Comparison of ENCODE assay signal across 9 cellular contexts in the genomic region with DNA sequence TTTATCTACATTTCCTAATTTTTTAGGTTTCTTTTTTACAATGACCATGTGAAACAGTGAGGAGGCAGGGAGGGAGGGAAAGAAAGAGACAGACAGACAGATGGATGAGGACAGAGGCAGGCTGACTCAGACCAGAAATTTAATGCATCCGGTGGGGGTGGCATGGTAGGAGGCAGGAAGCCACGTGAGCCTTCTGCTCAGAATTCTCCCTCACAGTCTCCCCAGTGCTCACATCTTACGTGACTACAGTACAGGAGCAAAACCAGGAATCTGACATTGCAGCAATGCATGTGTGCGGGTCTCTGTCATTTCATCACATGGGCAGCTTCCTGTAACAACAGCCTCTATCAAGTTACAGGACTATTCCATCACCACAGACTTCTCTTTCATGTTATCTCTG. TPM values are rescaled to one million over a fixed set of nuclear protein-coding genes. Genes with fewer than 3 reads are reported as not detected.
DNase-seq lines count a peak whose midpoint lies in the region; ATAC-seq, FAIRE-seq and TF ChIP-seq lines count a peak whose summit lies in the region.
"Not testable (repeated sequence)": the region's sequence is repeated elsewhere in the genome, so short reads cannot be mapped to it uniquely, and the experiment has no call there.
"Had no signal": no experiment of that assay in that cellular context is flagged by ENCODE, and none has a peak within 500 bp of the region (broad histone marks: within the 10 kb centered on the region; RNA-seq: fewer than 3 reads in every experiment).

No MANE protein-coding gene starts in this region.

- not testable (repeated sequence) for H3K79me2 ChIP-seq in PC-3 (ENCODE audit: low read length); K562 (ENCODE audit: control insufficient read depth, insufficient read depth, low read length)

- intact Hi-C loops in PC-3 (cut with micrococcal nuclease); K562 (cut with micrococcal nuclease): not testable (repeated sequence)

- not testable (repeated sequence) for H3K27me3 ChIP-seq in PC-3 (ENCODE audit: low read length); K562 (ENCODE audit: control insufficient read depth in 2 of 2, insufficient read depth in 2 of 2, low read length in 2 of 2)

- not testable (repeated sequence) for H3K9ac ChIP-seq in PC-3 (ENCODE audit: low read length); K562 (ENCODE audit: insufficient read depth in 1 of 2, low read depth in 2 of 2, low read length in 2 of 2)

- CTCF ChIA-PET in PC-3 (lab: Charles Lee); K562 (lab: Yijun Ruan, JAX; ENCODE audit: low intra/inter-chr PET ratio): not testable (repeated sequence)

- POLR2A ChIA-PET in PC-3 (lab: Charles Lee; ENCODE audit: unreplicated experiment); K562 (lab: Yijun Ruan, JAX): not testable (repeated sequence)

- not testable (repeated sequence) for H3K27ac ChIP-seq in PC-3 (ENCODE audit: low read length); K562 (ENCODE audit: extremely low read depth, low read depth, low read length)

- not testable (repeated sequence) for H3F3A ChIP-seq in PC-3 (ENCODE audit: low read length, unreplicated experiment)

- BruUV-seq in PC-3 (replicated peaks; lab: Mats Ljungman, UMichigan); K562 (replicated peaks; lab: Mats Ljungman, UMichigan): not testable (repeated sequence)

- not testable (repeated sequence) for H4K20me1 ChIP-seq in PC-3 (ENCODE audit: low read length); K562 (replicated peaks; ENCODE audit: control insufficient read depth, insufficient read depth, low read length)

- no CpG with 5 or more reads among the region's 4 CpGs for WGBS in K562 (ENCODE audit: insufficient coverage, low coverage, missing lambda C conversion rate)

- not testable (repeated sequence) for H3K9me1 ChIP-seq in K562 (ENCODE audit: control insufficient read depth, insufficient read depth, low read length)

- TF ChIP-seq RAD21 in K562 (CRISPR knock-in tag; conservative IDR thresholded peaks at IDR 0.05 in 1 of 2, IDR thresholded peaks at IDR 0.05 in 1 of 2), result not testable (repeated sequence)

- not testable (repeated sequence) for TF ChIP-seq EP300 in K562 (IDR thresholded peaks at IDR 0.05; ENCODE audit: low read length)

- peak; percentile 96 for ATAC-seq in GM18505 (IDR thresholded peaks at IDR 0.05; ENCODE audit: unreplicated experiment)
- ATAC-seq in GM19351 (IDR thresholded peaks at IDR 0.05; ENCODE audit: unreplicated experiment), result peak; percentile 98
- ATAC-seq in GM21576 (IDR thresholded peaks at IDR 0.05; ENCODE audit: unreplicated experiment), result peak; percentile 96
- peak; percentile 99 for ATAC-seq in HG02870 (IDR thresholded peaks at IDR 0.05; ENCODE audit: unreplicated experiment)
- ATAC-seq in HG03175 (IDR thresholded peaks at IDR 0.05; ENCODE audit: unreplicated experiment), result peak; percentile 97
- peak; percentile 96 for ATAC-seq in PC-3
- peak; percentile 71 for ATAC-seq in K562
- ATAC-seq in stimulated activated naive CD8-positive, alpha-beta T cell treated with anti-CD3 and anti-CD28 coated beads, Interleukin-15, Interleukin-2, amounts not matched to agents 100 U/mL and 50 U/mL, for 24 hours, result peak; percentile 96

- not testable (repeated sequence) for DNase-seq in PC-3; K562 (ENCODE audit: extremely low read depth in 1 of 4, low spot score in 3 of 4); stimulated activated naive CD8-positive, alpha-beta T cell treated with anti-CD3 and anti-CD28 coated beads, Interleukin-15, Interleukin-2, amounts not matched to agents 100 U/mL and 50 U/mL, for 24 hours

- H3K36me3 ChIP-seq in PC-3 (ENCODE audit: low read depth, low read length); K562 (ENCODE audit: control insufficient read depth, insufficient read depth, low read length): not testable (repeated sequence)

- not testable (repeated sequence) for FAIRE-seq in K562 (lab: Jason Lieb, UNC)

- in situ Hi-C loops in K562 (cut with MboI), result not testable (repeated sequence)

- not testable (repeated sequence) for H2AFZ ChIP-seq in PC-3 (ENCODE audit: low read length); K562 (ENCODE audit: low read depth, low read length)

- not testable (repeated sequence) for TF ChIP-seq POLR2A in GM18505 (IDR thresholded peaks at IDR 0.05; ENCODE audit: borderline replicate concordance, extremely low read depth, insufficient read depth, insufficient read length); K562 (conservative IDR thresholded peaks at IDR 0.05)

- H3K4me1 ChIP-seq in PC-3 (ENCODE audit: insufficient read depth, low read length); K562 (replicated peaks in 1 of 2; ENCODE audit: control insufficient read depth in 2 of 2, insufficient read depth in 2 of 2, low read length in 2 of 2): not testable (repeated sequence)

- H3K9me2 ChIP-seq in PC-3 (replicated peaks; ENCODE audit: low read length), result not testable (repeated sequence)

- not testable (repeated sequence) for TF ChIP-seq CTCF in PC-3 (conservative IDR thresholded peaks at IDR 0.05; ENCODE audit: low read depth, low read length); K562 (IDR thresholded peaks at IDR 0.05 in 2 of 3, conservative IDR thresholded peaks at IDR 0.05 in 1 of 3; ENCODE audit: insufficient read depth in 2 of 3, low read depth in 1 of 3, low read length in 3 of 3)

- not testable (repeated sequence) for H3K9me3 ChIP-seq in PC-3 (ENCODE audit: low read length); K562 (replicated peaks; ENCODE audit: control insufficient read depth, insufficient read depth, low read depth, low read length)

- not testable (repeated sequence) for H3K4me3 ChIP-seq in PC-3 (ENCODE audit: low read length); K562

- not testable (repeated sequence) for H3K4me2 ChIP-seq in PC-3 (ENCODE audit: low read length); K562 (ENCODE audit: insufficient read depth, low read length)

RNA-seq across cellular contexts. Expression of gene LIMS4, which starts 2.3 kb away (rescaled TPM):
- total RNA-seq in PC-3 (2014; rRNA removed) (0.33 TPM in 1 of 2 replicates, not detected in the other), K562 (2014; rRNA removed) (not detected in 2 replicates), K562 (2014; rRNA removed; fragmentation: Illumina TruSeq; extraction: Trizol) (1.3 and 2.3 TPM in 2 replicates), K562 (2015; rRNA removed; fragmentation: Illumina TruSeq; extraction: Trizol) (1.8 TPM in 1 of 2 replicates, not detected in the other), K562 (2021) (0.55 and 0.74 TPM in 2 replicates)
- 1.9 and 2.5 TPM in 2 replicates for total RNA-seq in K562 (2011; cell fraction: chromatin; rRNA removed; ENCODE audit: low replicate concordance)
- not detected in 2 replicates for total RNA-seq in K562 (2011; cell fraction: nucleolus; rRNA removed)
- total RNA-seq in K562 (2011; cell fraction: nucleoplasm; rRNA removed), result not detected in 2 replicates
- polyA plus RNA-seq in K562 (2011; rRNA removed) (2.5 and 2.6 TPM in 2 replicates), K562 (2014; fragmentation: Illumina TruSeq; extraction: Trizol) (0.49 and 0.82 TPM in 2 replicates), K562 (2014; fragmentation: Nextera tagmentation; extraction: Ambion mirVana) (1 to 10 TPM in 1 of 2 experiments, under 1 TPM in 1; 0.98 to 1.6 TPM), K562 (2014; rRNA removed) (not detected in 2 replicates)
- polyA plus RNA-seq in K562 (2011; cell fraction: cytosol; rRNA removed), result 0.15 TPM in 1 of 2 replicates, not detected in the other
- 0.14 TPM in 1 of 2 replicates, not detected in the other for polyA plus RNA-seq in K562 (2011; cell fraction: nucleus; rRNA removed)
- 0.58 and 2.0 TPM in 2 replicates for polyA plus RNA-seq in K562 (2012)
- polyA minus RNA-seq in K562 (2011; rRNA and poly(A)+ RNA removed), result 3.3 and 5.7 TPM in 2 replicates
- 4.3 and 7.4 TPM in 2 replicates for polyA minus RNA-seq in K562 (2011; cell fraction: cytosol; rRNA and poly(A)+ RNA removed)
- 0.27 TPM in 1 of 2 replicates, not detected in the other for polyA minus RNA-seq in K562 (2011; cell fraction: nucleus; rRNA and poly(A)+ RNA removed)
- total RNA-seq: activated CD4-positive, alpha-beta T cell treated with anti-CD3 and anti-CD28 coated beads, Interleukin-2, amount 10 ng/mL, durations not matched to agents 24 days and 14 days had no signal
